In genomic region chr1:189764391-189765320, GRCh38 we compare ENCODE assay signal across 24 cellular contexts.
DNase-seq lines count a peak whose midpoint lies in the region; ATAC-seq and TF ChIP-seq lines count a peak whose summit lies in the region.
"Had no signal": no experiment of that assay in that cellular context is flagged by ENCODE, and none has a peak within 500 bp of the region (broad histone marks: within the 10 kb centered on the region; RNA-seq: fewer than 3 reads in every experiment).

No MANE protein-coding gene starts in this region.

- H3K36me3 Mint-ChIP-seq in GM23338 (ENCODE audit: low read depth) = no peaks in the 10 kb centered on the region

- no peaks in the 10 kb centered on the region for H3K79me2 ChIP-seq in GM23338 (replicated peaks; ENCODE audit: insufficient read depth)
- H3K79me2 ChIP-seq in OCI-LY3 (ENCODE audit: low read length) = no peaks in the 10 kb centered on the region

- H3K4me3 Mint-ChIP-seq in GM23338 = no peak overlapping the region
- H3K4me3 Mint-ChIP-seq: CD4-positive, alpha-beta T cell; HFFc6; T-helper 17 cell had no signal

- no peak overlapping the region for H3K4me3 ChIP-seq in GM23338
- no peak overlapping the region for H3K4me3 ChIP-seq in OCI-LY3 (ENCODE audit: low read length)
- H3K4me3 ChIP-seq: GM12878 had no signal

- no peaks in the 10 kb centered on the region for H3F3A ChIP-seq in GM23338 (replicated peaks; ENCODE audit: low read depth)

- H3K4me1 Mint-ChIP-seq in GM23338 = peaks cover 26% of the 10 kb centered on the region
- H3K4me1 Mint-ChIP-seq: T-helper 17 cell had no signal

- no peaks in the 10 kb centered on the region for H3K9me3 Mint-ChIP-seq in GM23338

- no peak overlapping the region; the same call in 1 of the 2 replicates for H3K27ac Mint-ChIP-seq in GM23338
- H3K27ac Mint-ChIP-seq: CD4-positive, alpha-beta T cell; HFFc6; T-helper 17 cell had no signal

- DNase-seq in GM23338 (ENCODE audit: low spot score) (peak; percentile 36), left ventricle myocardium superior (no peak), NCI-H1417 (lab: John Stamatoyannopoulos, UW) (no peak), NCI-H774 (lab: John Stamatoyannopoulos, UW) (no peak)
- DNase-seq in stimulated activated CD4-positive, alpha-beta T cell treated with anti-CD3 and anti-CD28 coated beads, Interleukin-4, amount 100 ng/mL, for 4 hours = no peak
- DNase-seq: CD4-positive, alpha-beta T cell; COR-L47; DMS 273 treated with DMSO at 0.1 percent for 48 hours; DND-41; HFFc6; IMR-90; NCI-H1105; NCI-H1694 treated with DMSO at 0.1 percent for 48 hours; NCI-H2081 treated with DMSO at 0.1 percent for 48 hours; NCI-H2171 treated with DMSO at 0.1 percent for 48 hours; NCI-H526; PC-3; Right ventricle myocardium superior; SW 1271; T-helper 17 cell had no signal

- no peaks in the 10 kb centered on the region for H3K9me3 ChIP-seq in OCI-LY3 (ENCODE audit: insufficient read depth, low read length)

- intact Hi-C loops in left ventricle myocardium superior (cut with micrococcal nuclease) = no loop called here

- H4K20me1 ChIP-seq in GM23338 (replicated peaks; ENCODE audit: insufficient read depth) (no peaks in the 10 kb centered on the region), OCI-LY3 (ENCODE audit: insufficient read depth, low read length) (no peaks in the 10 kb centered on the region)

- no peaks in the 10 kb centered on the region for H3K27me3 Mint-ChIP-seq in GM23338 (ENCODE audit: insufficient read depth, low read depth, poor library complexity)
- H3K27me3 Mint-ChIP-seq: CD4-positive, alpha-beta T cell; T-helper 17 cell had no signal

- H2AFZ ChIP-seq in GM23338 (no peak overlapping the region), OCI-LY3 (ENCODE audit: low read depth, low read length) (peak overlapping the region; percentile 7; the same call in 1 of the 2 replicates)

- no peak overlapping the region for H3K9ac ChIP-seq in OCI-LY3 (ENCODE audit: low read length)
- H3K9ac ChIP-seq: KMS-11 had no signal

- H3K4me1 ChIP-seq in GM23338 (ENCODE audit: insufficient read depth) = peaks cover 18% of the 10 kb centered on the region
- H3K4me1 ChIP-seq in OCI-LY3 (ENCODE audit: low read length) = no peaks in the 10 kb centered on the region

- H3K36me3 ChIP-seq in GM23338 (ENCODE audit: insufficient read depth) = no peaks in the 10 kb centered on the region
- no peaks in the 10 kb centered on the region for H3K36me3 ChIP-seq in OCI-LY3 (replicated peaks; ENCODE audit: low read depth, low read length)

- 0 out of 2 replicates have a peak overlapping the region, but pooled peaks have one; percentile 35 for H3K4me2 ChIP-seq in GM23338
- H3K4me2 ChIP-seq in OCI-LY3 (ENCODE audit: low read length) = no peak overlapping the region
- H3K4me2 ChIP-seq: KMS-11 had no signal

- ATAC-seq in GM23338 (peak; percentile 87), HG03460 (IDR thresholded peaks at IDR 0.05; ENCODE audit: unreplicated experiment) (peak; percentile 66), left ventricle myocardium superior (no peak)
- ATAC-seq: GM12878, PC-3, T-helper 17 cell had no signal

- H3K27ac ChIP-seq in GM23338 (ENCODE audit: low read depth) (no peak overlapping the region), OCI-LY3 (ENCODE audit: low read length) (no peak overlapping the region)
- H3K27ac ChIP-seq: KMS-11 had no signal

- H3K27me3 ChIP-seq in GM23338 (ENCODE audit: insufficient read depth) (no peaks in the 10 kb centered on the region), OCI-LY3 (ENCODE audit: low read depth, low read length) (no peaks in the 10 kb centered on the region)

- H3K9me2 ChIP-seq in GM23338 (ENCODE audit: insufficient read depth) = no peaks in the 10 kb centered on the region

- TF ChIP-seq CTCF in GM23338 (conservative IDR thresholded peaks at IDR 0.05; ENCODE audit: low read depth in 2 of 2) (no peak), OCI-LY3 (IDR thresholded peaks at IDR 0.05; ENCODE audit: low read depth, low read length) (no peak)

TF ChIP-seq in GM23338, 12 proteins besides CTCF, POLR2A, EP300 and RAD21 (continues in another document):
- no peak for TF ChIP-seq NANOG (IDR thresholded peaks at IDR 0.05; ENCODE audit: borderline replicate concordance)
- no peak for TF ChIP-seq ETS1 (IDR thresholded peaks at IDR 0.05)
- no peak for TF ChIP-seq REST (IDR thresholded peaks at IDR 0.05; ENCODE audit: unreplicated experiment)
- no peak for TF ChIP-seq STAT1 (IDR thresholded peaks at IDR 0.05; ENCODE audit: unreplicated experiment)
